ENCODE assay signal across 11 cellular contexts in the genomic region with DNA sequence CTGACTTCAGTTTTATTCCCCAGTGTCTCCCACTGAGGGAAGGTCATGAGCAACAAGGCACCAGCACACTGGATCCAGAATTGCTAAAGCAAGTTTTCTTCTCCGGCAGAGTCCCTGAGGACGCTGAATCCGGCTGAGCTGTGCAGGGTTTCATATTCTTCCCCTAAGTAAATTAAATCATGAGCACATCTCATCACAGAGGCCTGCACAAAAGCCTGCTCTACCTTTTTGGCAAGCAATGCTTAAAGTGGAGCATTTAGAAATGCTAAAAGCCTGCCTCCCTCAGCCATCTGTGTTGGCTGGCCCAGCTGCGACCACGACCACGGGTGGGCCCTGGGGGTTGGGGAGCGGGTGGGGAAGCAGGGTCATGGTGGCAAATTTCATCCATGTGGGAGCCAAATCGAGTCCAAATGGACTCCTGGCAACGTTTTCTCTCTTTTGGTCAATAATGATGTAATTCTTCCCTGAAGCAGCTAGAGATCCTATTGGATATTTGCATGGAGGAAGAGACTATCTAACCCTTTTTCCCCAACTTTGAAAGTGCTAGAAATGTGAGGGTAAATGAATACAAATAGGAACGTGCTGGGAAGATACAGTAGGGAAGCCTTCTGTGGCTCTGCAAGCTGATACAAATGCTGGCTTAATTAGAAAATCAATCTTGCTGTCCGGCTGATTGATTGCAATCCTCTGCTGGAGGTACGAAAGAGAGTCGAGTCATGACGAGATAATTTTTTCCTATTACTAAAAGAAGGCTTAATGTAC.
DNase-seq lines count a peak whose midpoint lies in the region; ATAC-seq and TF ChIP-seq lines count a peak whose summit lies in the region.
"Had no signal": no experiment of that assay in that cellular context is flagged by ENCODE, and none has a peak within 500 bp of the region (broad histone marks: within the 10 kb centered on the region; RNA-seq: fewer than 3 reads in every experiment).

No MANE protein-coding gene starts in this region.

- H3K36me3 Mint-ChIP-seq in stimulated activated naive CD8-positive, alpha-beta T cell treated with anti-CD3 and anti-CD28 coated beads, Interleukin-15, Interleukin-2, amounts not matched to agents 100 ng/mL and 50 ng/mL, for 24 hours (ENCODE audit: low read depth) = no peaks in the 10 kb centered on the region
- H3K36me3 Mint-ChIP-seq in chondrocyte (ENCODE audit: low read depth) = no peaks in the 10 kb centered on the region
- no peaks in the 10 kb centered on the region for H3K36me3 Mint-ChIP-seq in neural crest cell (ENCODE audit: low read depth)

- peaks cover 4% of the 10 kb centered on the region for H3K9me3 Mint-ChIP-seq in stimulated activated naive CD8-positive, alpha-beta T cell treated with anti-CD3 and anti-CD28 coated beads, Interleukin-15, Interleukin-2, amounts not matched to agents 100 ng/mL and 50 ng/mL, for 24 hours
- H3K9me3 Mint-ChIP-seq in chondrocyte (ENCODE audit: low read depth) (no peaks in the 10 kb centered on the region), neural crest cell (peaks cover 4% of the 10 kb centered on the region)

- no peaks in the 10 kb centered on the region for H3K27me3 Mint-ChIP-seq in stimulated activated naive CD8-positive, alpha-beta T cell treated with anti-CD3 and anti-CD28 coated beads, Interleukin-15, Interleukin-2, amounts not matched to agents 100 ng/mL and 50 ng/mL, for 24 hours
- H3K27me3 Mint-ChIP-seq in chondrocyte (ENCODE audit: low read depth) (no peaks in the 10 kb centered on the region), neural crest cell (ENCODE audit: low read depth) (no peaks in the 10 kb centered on the region)

- in situ Hi-C loops in HAP-1 (cut with MboI; ENCODE audit: low sequenced_read_pairs) = no loop called here

- H3K9me3 ChIP-seq in HAP-1 = no peaks in the 10 kb centered on the region
- H3K9me3 ChIP-seq: A549 had no signal

- DNase-seq in stimulated activated naive CD8-positive, alpha-beta T cell treated with anti-CD3 and anti-CD28 coated beads, Interleukin-15, Interleukin-2, amounts not matched to agents 100 U/mL and 50 U/mL, for 24 hours = no peak
- DNase-seq in chondrocyte (ENCODE audit: low spot score) (no peak), neural crest cell (ENCODE audit: low read depth, low spot score) (no peak), HAP-1 (ENCODE audit: low spot score in 2 of 2) (no peak), SIG-M5 (lab: John Stamatoyannopoulos, UW) (no peak), NOMO-1 (lab: John Stamatoyannopoulos, UW; ENCODE audit: unreplicated experiment in 2 of 2) (no peak)
- DNase-seq: dermis blood vessel endothelial cell, NCI-H1930 had no signal

- ATAC-seq in stimulated activated naive CD8-positive, alpha-beta T cell treated with anti-CD3 and anti-CD28 coated beads, Interleukin-15, Interleukin-2, amounts not matched to agents 100 U/mL and 50 U/mL, for 24 hours = no peak
- ATAC-seq in HG03196 (IDR thresholded peaks at IDR 0.05; ENCODE audit: unreplicated experiment) = no peak
- ATAC-seq: A549 had no signal

- H3K36me3 ChIP-seq in HAP-1 (replicated peaks) = no peaks in the 10 kb centered on the region

- H3K4me3 ChIP-seq in HAP-1 = no peak overlapping the region
- H3K4me3 ChIP-seq: A549 had no signal

- peaks cover 22% of the 10 kb centered on the region for H3K4me1 Mint-ChIP-seq in stimulated activated naive CD8-positive, alpha-beta T cell treated with anti-CD3 and anti-CD28 coated beads, Interleukin-15, Interleukin-2, amounts not matched to agents 100 ng/mL and 50 ng/mL, for 24 hours (ENCODE audit: low read depth)
- H3K4me1 Mint-ChIP-seq in chondrocyte (ENCODE audit: low read depth) = peaks cover 60% of the 10 kb centered on the region
- H3K4me1 Mint-ChIP-seq in neural crest cell = peaks cover 38% of the 10 kb centered on the region

- no peaks in the 10 kb centered on the region for H3K4me1 ChIP-seq in HAP-1
- H3K4me1 ChIP-seq: A549 had no signal

- no peak overlapping the region for H3K4me3 Mint-ChIP-seq in stimulated activated naive CD8-positive, alpha-beta T cell treated with anti-CD3 and anti-CD28 coated beads, Interleukin-15, Interleukin-2, amounts not matched to agents 100 ng/mL and 50 ng/mL, for 24 hours
- H3K4me3 Mint-ChIP-seq in chondrocyte (ENCODE audit: unreplicated experiment) (no peak overlapping the region), neural crest cell (no peak overlapping the region)

- H3K27ac Mint-ChIP-seq in stimulated activated naive CD8-positive, alpha-beta T cell treated with anti-CD3 and anti-CD28 coated beads, Interleukin-15, Interleukin-2, amounts not matched to agents 100 ng/mL and 50 ng/mL, for 24 hours = peak overlapping the region; percentile 13
- H3K27ac Mint-ChIP-seq in chondrocyte (ENCODE audit: unreplicated experiment) (peak overlapping the region; percentile 84), neural crest cell (ENCODE audit: unreplicated experiment) (peak overlapping the region; percentile 2)

- TF ChIP-seq CTCF in chondrocyte (IDR thresholded peaks at IDR 0.05) = no peak
- no peak for TF ChIP-seq CTCF in neural crest cell (conservative IDR thresholded peaks at IDR 0.05)

- H3K27me3 ChIP-seq in HAP-1 (ENCODE audit: low read depth) = no peaks in the 10 kb centered on the region

Comparison
In these comparisons a context has a peak if more than half of its experiments do, and no peak if none do; other contexts are left out.
1. H3K27ac Mint-ChIP-seq: peak in every context shown above with its lines; median percentile 84 in chondrocyte; 13 in stimulated activated naive CD8-positive, alpha-beta T cell treated with anti-CD3 and anti-CD28 coated beads, Interleukin-15, Interleukin-2, amounts not matched to agents 100 ng/mL and 50 ng/mL, for 24 hours; 2 in neural crest cell.